Comparison of ENCODE assay signal across 3 cellular contexts in genomic region chrX:153769865-153770605, GRCh38.
A peak's percentile ranks its signal among the peaks of the same experiment; 100 is the strongest.
TF ChIP-seq lines count a peak whose summit lies in the region.

No MANE protein-coding gene starts in this region.

TF ChIP-seq in SK-N-SH, 30 proteins besides CTCF, POLR2A, EP300 and RAD21:
- TF ChIP-seq REST (IDR thresholded peaks at IDR 0.05; ENCODE audit: low read depth, low read length) (no peak), TCF12 (IDR thresholded peaks at IDR 0.05) (no peak)

TF ChIP-seq in SK-N-SH treated with all-trans-retinoic acid at 6 μM for 48 hours, 23 proteins besides CTCF, POLR2A, EP300 and RAD21:
- TF ChIP-seq CREB5 (CRISPR knock-in tag; IDR thresholded peaks at IDR 0.05; ENCODE audit: low read depth) (no peak), ESRRG (CRISPR knock-in tag; IDR thresholded peaks at IDR 0.05) (no peak), ZNF70 (CRISPR knock-in tag; IDR thresholded peaks at IDR 0.05) (no peak), ARNTL (CRISPR knock-in tag; IDR thresholded peaks at IDR 0.05; ENCODE audit: borderline replicate concordance, low read depth) (no peak), POU6F1 (CRISPR knock-in tag; IDR thresholded peaks at IDR 0.05; ENCODE audit: borderline replicate concordance, low read depth) (no peak), ISL1 (CRISPR knock-in tag; IDR thresholded peaks at IDR 0.05) (no peak), OSR1 (CRISPR knock-in tag; IDR thresholded peaks at IDR 0.05) (no peak), TCF4 (CRISPR knock-in tag; IDR thresholded peaks at IDR 0.05; ENCODE audit: borderline replicate concordance) (no peak), GLIS3 (CRISPR knock-in tag; IDR thresholded peaks at IDR 0.05) (no peak), ZC3H10 (CRISPR knock-in tag; IDR thresholded peaks at IDR 0.05) (no peak), PATZ1 (CRISPR knock-in tag; IDR thresholded peaks at IDR 0.05; ENCODE audit: borderline replicate concordance) (no peak), BACH2 (CRISPR knock-in tag; IDR thresholded peaks at IDR 0.05; ENCODE audit: borderline replicate concordance) (no peak), CSDC2 (CRISPR knock-in tag; IDR thresholded peaks at IDR 0.05) (no peak), SNAI2 (CRISPR knock-in tag; IDR thresholded peaks at IDR 0.05) (no peak), ZFP30 (CRISPR knock-in tag; IDR thresholded peaks at IDR 0.05) (no peak), PPARA (CRISPR knock-in tag; IDR thresholded peaks at IDR 0.05; ENCODE audit: borderline replicate concordance) (no peak), CSRNP3 (CRISPR knock-in tag; IDR thresholded peaks at IDR 0.05) (no peak)

TF ChIP-seq in K562, 482 proteins besides CTCF, POLR2A, EP300 and RAD21:
- TF ChIP-seq ARID4B (CRISPR knock-in tag; IDR thresholded peaks at IDR 0.05): no peak
- no peak for TF ChIP-seq RUNX1 (IDR thresholded peaks at IDR 0.05; ENCODE audit: low read depth)
- TF ChIP-seq POLR2G (IDR thresholded peaks at IDR 0.05; ENCODE audit: low read depth, low read length): peak; percentile 26; the same call in 1 of the 2 replicates
- TF ChIP-seq ZNF184 (CRISPR knock-in tag; IDR thresholded peaks at IDR 0.05): no peak
- TF ChIP-seq BRF1 (IDR thresholded peaks at IDR 0.05; ENCODE audit: borderline replicate concordance, extremely low read depth, insufficient read length): no peak
- TF ChIP-seq SNIP1 (IDR thresholded peaks at IDR 0.05; ENCODE audit: low read depth): no peak
- TF ChIP-seq ELF2 (CRISPR knock-in tag; IDR thresholded peaks at IDR 0.05): no peak
